9 cellular contexts compared by ENCODE assay signal in genomic region chr6:35603326-35604202, GRCh38.
DNase-seq lines count a peak whose midpoint lies in the region; ATAC-seq and TF ChIP-seq lines count a peak whose summit lies in the region.
"Had no signal": no experiment of that assay in that cellular context is flagged by ENCODE, and none has a peak within 500 bp of the region (broad histone marks: within the 10 kb centered on the region; RNA-seq: fewer than 3 reads in every experiment).

No MANE protein-coding gene starts in this region.

- H3K27me3 ChIP-seq in left lung (no peaks in the 10 kb centered on the region), testis (no peaks in the 10 kb centered on the region)

- H3K36me3 ChIP-seq in left lung (peaks cover 0 to 39% of the 10 kb centered on the region in 2 donors), testis (ENCODE audit: low read depth, missing control alignments) (no peaks in the 10 kb centered on the region)

- 75 to 77% methylated on average over 8 to 9 of the region's 9 CpGs for WGBS in testis, 2 donors

- ATAC-seq in left lung (peak; percentile 71), GM19452 (IDR thresholded peaks at IDR 0.05; ENCODE audit: unreplicated experiment) (no peak)

- H3K9me3 ChIP-seq in left lung (no peaks in the 10 kb centered on the region), testis (no peaks in the 10 kb centered on the region)

- TF ChIP-seq POLR2A in testis (IDR thresholded peaks at IDR 0.05): no peak

- H3K4me3 ChIP-seq in left lung (no peak overlapping the region), testis (no peak overlapping the region)

- peaks cover 20 to 93% of the 10 kb centered on the region in 2 donors for H3K4me1 ChIP-seq in left lung
- peaks cover 56% of the 10 kb centered on the region for H3K4me1 ChIP-seq in testis

- peak; percentile 46 for DNase-seq in LHCN-M2 (ENCODE audit: low read depth)
- DNase-seq in astrocyte of the hippocampus (ENCODE audit: low read depth, low spot score): peak; percentile 41
- no peak for DNase-seq in left lung
- no peak for DNase-seq in testis
- DNase-seq in NCI-H748 treated with DMSO at 0.1 percent for 48 hours (lab: John Stamatoyannopoulos, UW): no peak
- no peak for DNase-seq in NCI-H1436 treated with DMSO at 0.1 percent for 48 hours (lab: John Stamatoyannopoulos, UW)
- DNase-seq: head of caudate nucleus, KBM-7 had no signal

- H3K27ac ChIP-seq in left lung: peak overlapping the region; percentile 82 to 91
- H3K27ac ChIP-seq in testis: peak overlapping the region; percentile 96 to 97

- intact Hi-C loops in left lung (cut with DNase I) (no loop called here), testis (cut with DNase I; ENCODE audit: low total_unique reads) (loop anchor here (5.0 kb wide), 2 partner anchors 84 to 124 kb away; partner anchors contain the start of gene FKBP5)

- TF ChIP-seq CTCF in left lung (IDR thresholded peaks at IDR 0.05): no peak
- no peak for TF ChIP-seq CTCF in testis (IDR thresholded peaks at IDR 0.05)

Comparison
In these comparisons a context has a peak if more than half of its experiments do, and no peak if none do; other contexts are left out.
1. DNase-seq: peak in LHCN-M2 (single experiment) and astrocyte of the hippocampus (single experiment); none in left lung (0 of 2), testis (single experiment), NCI-H748 treated with DMSO at 0.1 percent for 48 hours (single experiment) and NCI-H1436 treated with DMSO at 0.1 percent for 48 hours (single experiment).